Comparison of ENCODE assay signal across 13 cellular contexts in the genomic region with DNA sequence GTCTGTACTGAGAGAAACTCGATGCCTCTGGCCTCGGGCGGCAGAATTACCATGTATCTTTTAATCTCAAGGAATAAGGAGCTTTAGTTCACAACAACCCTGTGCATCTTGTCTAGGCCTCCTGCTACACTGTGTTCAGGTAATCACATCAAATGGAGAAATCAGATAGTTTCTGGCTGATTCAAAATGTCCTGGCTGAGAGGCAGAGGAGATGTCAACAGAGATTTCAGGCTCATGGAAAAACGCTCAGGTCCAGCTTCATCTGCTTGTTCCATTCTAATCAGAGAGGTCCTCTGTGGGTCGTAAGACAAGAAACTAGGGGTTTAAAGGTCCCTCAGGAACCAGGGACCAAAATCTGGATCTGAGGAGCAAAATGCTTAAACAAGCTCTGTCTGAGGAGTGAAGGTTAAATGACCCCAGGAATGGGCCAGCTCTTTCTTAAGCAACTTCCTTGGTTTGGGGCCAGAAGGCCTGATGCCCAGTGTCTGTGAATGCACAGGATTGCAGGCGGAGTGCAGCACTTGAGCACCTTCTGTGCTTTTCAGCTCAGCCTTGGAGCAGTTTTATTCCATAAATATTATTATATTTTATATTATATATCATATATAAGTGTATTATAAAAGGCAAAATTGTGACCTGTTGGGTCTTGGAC.
DNase-seq lines count a peak whose midpoint lies in the region; ATAC-seq and TF ChIP-seq lines count a peak whose summit lies in the region.
"Had no signal": no experiment of that assay in that cellular context is flagged by ENCODE, and none has a peak within 500 bp of the region (broad histone marks: within the 10 kb centered on the region; RNA-seq: fewer than 3 reads in every experiment).

No MANE protein-coding gene starts in this region.

- POLR2A ChIA-PET in A673 (lab: Charles Lee; ENCODE audit: low non-redundant PET) = no interaction called here

- ATAC-seq in heart right ventricle (peak in 7 of 8 donors; percentile 75 to 95 (median 85)), sciatic nerve (peak; percentile 94), HG02763 (IDR thresholded peaks at IDR 0.05; ENCODE audit: unreplicated experiment) (no peak)
- ATAC-seq: CD8-positive, alpha-beta T cell had no signal

- intact Hi-C loops in heart right ventricle (cut with DNase I) = loop anchor here in 1 of 10 donors (10.0 kb wide), 1 partner anchor 205 kb away; no protein-coding TSS in a partner anchor
- intact Hi-C loops in sciatic nerve (cut with DNase I) = no loop called here
- intact Hi-C loops in A673 (cut with micrococcal nuclease; ENCODE audit: unreplicated experiment) = no loop called here

- no peak for TF ChIP-seq CTCF in astrocyte of the cerebellum (IDR thresholded peaks at IDR 0.05; ENCODE audit: low read depth, low read length, missing control alignments)
- TF ChIP-seq CTCF in heart right ventricle (IDR thresholded peaks at IDR 0.05) = no peak
- no peak for TF ChIP-seq CTCF in A673 (conservative IDR thresholded peaks at IDR 0.05; ENCODE audit: low read depth, low read length)

- CTCF ChIA-PET in A673 (lab: Charles Lee) = no interaction called here

- DNase-seq in G401 (ENCODE audit: low spot score) (peak; percentile 9), astrocyte of the cerebellum (ENCODE audit: low read depth) (peak; percentile 85), heart right ventricle (peak; percentile 66 to 67), sciatic nerve (ENCODE audit: low spot score) (peak; percentile 83), A673 (ENCODE audit: low spot score) (no peak), NCI-H69 (lab: John Stamatoyannopoulos, UW) (no peak), NCI-H1930 (lab: John Stamatoyannopoulos, UW) (no peak)
- DNase-seq: activated CD4-positive, alpha-beta T cell treated with anti-CD3 and anti-CD28 coated beads, Interleukin-2, amount 50 U/mL, for 4 hours; activated naive CD8-positive, alpha-beta T cell treated with anti-CD3 and anti-CD28 coated beads, Interleukin-2, amount 10 ng/mL, durations not matched to agents 7 days and 5 days; CD8-positive, alpha-beta T cell; SK-N-SH; small intestine had no signal

- H3K27me3 ChIP-seq in heart right ventricle (no peaks in the 10 kb centered on the region), A673 (replicated peaks; ENCODE audit: insufficient read depth, low read depth, low read length, poor library complexity) (no peaks in the 10 kb centered on the region)

- H3K4me1 ChIP-seq in heart right ventricle = peaks cover 3 to 28% (median 13%) of the 10 kb centered on the region in 9 donors
- H3K4me1 ChIP-seq in A673 (ENCODE audit: insufficient read depth, low read length, poor library complexity, severe bottlenecking) = no peaks in the 10 kb centered on the region

- in situ Hi-C loops in G401 (cut with HindIII; ENCODE audit: low sequenced_read_pairs) = no loop called here
- in situ Hi-C loops in astrocyte of the cerebellum (cut with HindIII; ENCODE audit: low sequenced_read_pairs) = loop anchor here (25.0 kb wide), 1 partner anchor 528 kb away; no protein-coding TSS in a partner anchor

- H3K9me3 ChIP-seq in heart right ventricle = no peaks in the 10 kb centered on the region
- no peaks in the 10 kb centered on the region for H3K9me3 ChIP-seq in A673 (ENCODE audit: low read depth, low read length, poor library complexity, severe bottlenecking)
- H3K9me3 ChIP-seq: SK-N-SH had no signal

- no peak overlapping the region for H3K4me3 ChIP-seq in astrocyte of the cerebellum (ENCODE audit: low read depth, low read length)
- no peak overlapping the region for H3K4me3 ChIP-seq in heart right ventricle
- no peak overlapping the region for H3K4me3 ChIP-seq in A673 (ENCODE audit: low read depth, low read length, poor library complexity, severe bottlenecking)

- H3K27ac ChIP-seq in heart right ventricle = peak overlapping the region in 2 of 10 donors; percentile 29 to 36
- H3K27ac ChIP-seq in A673 (ENCODE audit: low read depth, low read length, poor library complexity, severe bottlenecking) = no peak overlapping the region

- no TSS peak for BruUV-seq in A673 (replicated peaks; lab: Mats Ljungman, UMichigan)

- H3K36me3 ChIP-seq in heart right ventricle = no peaks in the 10 kb centered on the region
- no peaks in the 10 kb centered on the region for H3K36me3 ChIP-seq in A673 (ENCODE audit: insufficient read depth, low read length, poor library complexity, severe bottlenecking)

- WGBS in heart right ventricle, 2 donors = 57 to 67% methylated on average over 6 of the region's 6 CpGs

Comparison
In these comparisons a context has a peak if more than half of its experiments do, and no peak if none do; other contexts are left out.
1. DNase-seq: peak in G401 (single experiment), astrocyte of the cerebellum (single experiment), heart right ventricle (2 of 2) and sciatic nerve (single experiment); none in A673 (single experiment), NCI-H69 (single experiment) and NCI-H1930 (0 of 2).